1 cellular context compared by ENCODE assay signal in genomic region chr16:76157629-76158028, GRCh38.
TF ChIP-seq lines count a peak whose summit lies in the region.

No MANE protein-coding gene starts in this region.

TF ChIP-seq in H1, 55 proteins besides CTCF, POLR2A, EP300 and RAD21 (continued from another document):
- no peak for TF ChIP-seq CHD7 (IDR thresholded peaks at IDR 0.05; ENCODE audit: insufficient replicate concordance, low read length)
